Comparison of ENCODE assay signal across 9 cellular contexts in genomic region chr10:77493851-77494788, GRCh38.
DNase-seq lines count a peak whose midpoint lies in the region; ATAC-seq, FAIRE-seq and TF ChIP-seq lines count a peak whose summit lies in the region.
"Had no signal": no experiment of that assay in that cellular context is flagged by ENCODE, and none has a peak within 500 bp of the region (broad histone marks: within the 10 kb centered on the region; RNA-seq: fewer than 3 reads in every experiment).

No MANE protein-coding gene starts in this region.

- H3K36me3 Mint-ChIP-seq in CD14-positive monocyte: no peaks in the 10 kb centered on the region

- H3K9ac ChIP-seq in muscle layer of colon (ENCODE audit: low read length): no peak overlapping the region

- H3K27ac Mint-ChIP-seq in CD14-positive monocyte: no peak overlapping the region

- no peak for FAIRE-seq in D721Med (lab: Jason Lieb, UNC)

- in situ Hi-C loops in astrocyte of the cerebellum (cut with HindIII; ENCODE audit: low sequenced_read_pairs): no loop called here

- intact Hi-C loops in CD14-positive monocyte (cut with micrococcal nuclease): no loop called here

- peak; percentile 32 for ATAC-seq in HG03378 (IDR thresholded peaks at IDR 0.05; ENCODE audit: unreplicated experiment)

- no peaks in the 10 kb centered on the region for H3K9me3 ChIP-seq in muscle layer of colon (ENCODE audit: low read length)
- H3K9me3 ChIP-seq: upper lobe of left lung had no signal

- TF ChIP-seq CTCF in D721Med (IDR thresholded peaks at IDR 0.05; ENCODE audit: insufficient read depth, missing control alignments) (peak; percentile 38), astrocyte of the cerebellum (IDR thresholded peaks at IDR 0.05; ENCODE audit: low read depth, low read length, missing control alignments) (peak; percentile 74), CD14-positive monocyte (IDR thresholded peaks at IDR 0.05) (no peak)

- H3K4me1 ChIP-seq in muscle layer of colon (ENCODE audit: insufficient read depth, low read length): peaks cover 37% of the 10 kb centered on the region
- H3K4me1 ChIP-seq: upper lobe of left lung had no signal

- peaks cover 6 to 9% (median 7%) of the 10 kb centered on the region in 3 donors for H3K27me3 Mint-ChIP-seq in CD14-positive monocyte (ENCODE audit: low read depth in 3 of 3)

- no peak overlapping the region for H3K4me3 ChIP-seq in astrocyte of the cerebellum (ENCODE audit: low read depth, low read length)
- no peak overlapping the region for H3K4me3 ChIP-seq in muscle layer of colon (ENCODE audit: low read depth in 1 of 2, low read length in 2 of 2)
- H3K4me3 ChIP-seq: upper lobe of left lung had no signal

- H3K27ac ChIP-seq in muscle layer of colon (ENCODE audit: low read depth, low read length): peak overlapping the region; percentile 22

- H3K27me3 ChIP-seq in muscle layer of colon (ENCODE audit: control insufficient read depth in 1 of 2, insufficient read depth in 2 of 2, low read length in 2 of 2): no peaks in the 10 kb centered on the region
- H3K27me3 ChIP-seq: upper lobe of left lung had no signal

- peaks cover 0 to 2% (median 0%) of the 10 kb centered on the region in 7 donors for H3K9me3 Mint-ChIP-seq in CD14-positive monocyte

- DNase-seq in D721Med (ENCODE audit: insufficient read length, low spot score) (no peak), astrocyte of the cerebellum (ENCODE audit: low read depth) (peak; percentile 51), CD14-positive monocyte (ENCODE audit: low spot score) (no peak), kidney glomerular epithelial cell (lab: John Stamatoyannopoulos, UW) (no peak), NAMALWA (ENCODE audit: low spot score) (no peak)
- DNase-seq in activated CD4-positive, CD25-positive, alpha-beta regulatory T cell treated with anti-CD3 and anti-CD28 coated beads, Interleukin-2, amount 50 U/mL, for 72 hours: no peak
- DNase-seq: upper lobe of left lung had no signal

- H3K4me1 Mint-ChIP-seq in CD14-positive monocyte: no peaks in the 10 kb centered on the region

- no peak overlapping the region for H3K4me3 Mint-ChIP-seq in CD14-positive monocyte

- H3K36me3 ChIP-seq in muscle layer of colon (ENCODE audit: insufficient read depth, low read length): peaks cover 6% of the 10 kb centered on the region
- H3K36me3 ChIP-seq: upper lobe of left lung had no signal
